8 cellular contexts compared by ENCODE assay signal in genomic region chr7:88218836-88219605, GRCh38. TPM values are rescaled to one million over a fixed set of nuclear protein-coding genes. Genes with fewer than 3 reads are reported as not detected.
DNase-seq lines count a peak whose midpoint lies in the region; ATAC-seq, FAIRE-seq and TF ChIP-seq lines count a peak whose summit lies in the region.

No MANE protein-coding gene starts in this region.

- TF ChIP-seq CTCF in A673 (conservative IDR thresholded peaks at IDR 0.05; ENCODE audit: low read depth, low read length) (no peak), H1 (IDR thresholded peaks at IDR 0.05; ENCODE audit: control extremely low read depth in 1 of 3, insufficient read depth in 1 of 3, low read depth in 1 of 3, low read length in 3 of 3) (no peak)

- CTCF ChIA-PET in A673 (lab: Charles Lee) (no interaction called here), H1 (lab: Charles Lee; ENCODE audit: partially characterized antibody) (interaction anchor here (0.5 kb wide), 1 partner anchor 297 kb away, joined by 3 read pairs; no protein-coding TSS in a partner anchor)
- CTCF ChIA-PET in activated CD4-positive, alpha-beta T cell treated with anti-CD3 and anti-CD28 coated beads, Interleukin-2, amount 10 ng/mL, durations not matched to agents 7 days and 5 days (lab: Charles Lee), result interaction anchor here (1.2 kb wide), 1 partner anchor 10 kb away, joined by 4 read pairs; no protein-coding TSS in a partner anchor

- no peak overlapping the region for H2BK5ac ChIP-seq in H1 (ENCODE audit: low read depth, low read length)

- no peak overlapping the region for H3K4ac ChIP-seq in H1 (replicated peaks; ENCODE audit: insufficient read length, low read depth, low read length)

- H2BK12ac ChIP-seq in H1 (ENCODE audit: low read depth, low read length), result no peak overlapping the region

- no peaks in the 10 kb centered on the region for H3K27me3 Mint-ChIP-seq in activated CD4-positive, alpha-beta T cell treated with anti-CD3 and anti-CD28 coated beads, Interleukin-2, amount 10 ng/mL, durations not matched to agents 7 days and 5 days
- H3K27me3 Mint-ChIP-seq in stimulated activated naive CD8-positive, alpha-beta T cell treated with anti-CD3 and anti-CD28 coated beads, Interleukin-15, amount 100 ng/mL, for 72 hours, result no peaks in the 10 kb centered on the region

- H2AFZ ChIP-seq in H1 (ENCODE audit: low read length), result no peak overlapping the region

- no peak for TF ChIP-seq RAD21 in H1 (IDR thresholded peaks at IDR 0.05 in 1 of 2, conservative IDR thresholded peaks at IDR 0.05 in 1 of 2; ENCODE audit: low read depth in 2 of 2, low read length in 2 of 2)

- peak overlapping the region; percentile 96 for H3K4me3 Mint-ChIP-seq in activated CD4-positive, alpha-beta T cell treated with anti-CD3 and anti-CD28 coated beads, Interleukin-2, amount 10 ng/mL, durations not matched to agents 7 days and 5 days
- H3K4me3 Mint-ChIP-seq in stimulated activated naive CD8-positive, alpha-beta T cell treated with anti-CD3 and anti-CD28 coated beads, Interleukin-15, amount 100 ng/mL, for 72 hours, result peak overlapping the region; percentile 89 to 97

- H3K18ac ChIP-seq in H1 (ENCODE audit: extremely low read depth, low read length), result no peak overlapping the region; the same call in 1 of the 2 replicates

- H4K20me1 ChIP-seq in H1 (replicated peaks in 1 of 2; ENCODE audit: control insufficient read depth in 1 of 2, insufficient read depth in 2 of 2, low read length in 2 of 2), result peaks cover 3 to 6% of the 10 kb centered on the region in 2 experiments

- no peak overlapping the region for H3K14ac ChIP-seq in H1 (ENCODE audit: insufficient read length)

- peak; percentile 52 for DNase-seq in A673 (ENCODE audit: low spot score)
- peak; percentile 35 for DNase-seq in NCI-H2227 treated with DMSO at 0.1 percent for 48 hours (lab: John Stamatoyannopoulos, UW)
- peak; percentile 20 for DNase-seq in activated CD4-positive, alpha-beta T cell treated with anti-CD3 and anti-CD28 coated beads, Interleukin-2, amount 10 ng/mL, durations not matched to agents 7 days and 5 days
- no peak for DNase-seq in H1 (ENCODE audit: low read depth in 1 of 2, low spot score in 2 of 2)
- DNase-seq in stimulated activated naive CD8-positive, alpha-beta T cell treated with anti-CD3 and anti-CD28 coated beads, Interleukin-15, amount 100 ng/mL, for 72 hours, result peak; percentile 19 to 40

- 5% methylated on average over 27 of the region's 27 CpGs; no CpG with 5 or more reads in 1 of the 2 experiments for WGBS in H1 (ENCODE audit: extremely low coverage in 1 of 2, insufficient coverage in 1 of 2, insufficient read length in 1 of 2, insufficient replicate concordance in 2 of 2, low coverage in 1 of 2, low lambda C conversion rate in 2 of 2, missing lambda C conversion rate in 1 of 2), 2 experiments
- WGBS in mesodermal cell (ENCODE audit: insufficient coverage in 2 of 2), 2 experiments, result 1 to 8% methylated on average over 18 to 19 of the region's 27 CpGs

- H3K27ac Mint-ChIP-seq in activated CD4-positive, alpha-beta T cell treated with anti-CD3 and anti-CD28 coated beads, Interleukin-2, amount 10 ng/mL, durations not matched to agents 7 days and 5 days, result peak overlapping the region; percentile 92
- H3K27ac Mint-ChIP-seq in stimulated activated naive CD8-positive, alpha-beta T cell treated with anti-CD3 and anti-CD28 coated beads, Interleukin-15, amount 100 ng/mL, for 72 hours, result peak overlapping the region; percentile 77 to 99

- H4K91ac ChIP-seq in H1 (replicated peaks; ENCODE audit: insufficient read length, low read length), result no peak overlapping the region

- peaks cover 25% of the 10 kb centered on the region for H3K36me3 Mint-ChIP-seq in activated CD4-positive, alpha-beta T cell treated with anti-CD3 and anti-CD28 coated beads, Interleukin-2, amount 10 ng/mL, durations not matched to agents 7 days and 5 days (ENCODE audit: low read depth)

- 0 out of 2 replicates have a peak overlapping the region, but pooled peaks have one; percentile 6 for H2AK5ac ChIP-seq in H1 (ENCODE audit: low read depth, low read length)

- peaks cover 0 to 28% of the 10 kb centered on the region in 2 experiments; a peak in 2 of 4 replicates for H3K79me2 ChIP-seq in H1 (ENCODE audit: control insufficient read depth in 1 of 2, insufficient read depth in 2 of 2, low read length in 2 of 2)

- intact Hi-C loops in A673 (cut with micrococcal nuclease; ENCODE audit: unreplicated experiment), result no loop called here

- H2BK15ac ChIP-seq in H1 (ENCODE audit: low read length), result no peak overlapping the region

- peak; percentile 57 for TF ChIP-seq POLR2A in GM18505 (IDR thresholded peaks at IDR 0.05; ENCODE audit: borderline replicate concordance, extremely low read depth, insufficient read depth, insufficient read length)
- no peak; a peak in 1 of 3 replicates for TF ChIP-seq POLR2A in H1 (IDR thresholded peaks at IDR 0.05; ENCODE audit: control extremely low read depth in 1 of 2, low read depth in 2 of 2, low read length in 2 of 2)

- peak overlapping the region; percentile 84 for H3K4me2 ChIP-seq in H1 (ENCODE audit: insufficient read depth in 1 of 2, low read depth in 2 of 2, low read length in 2 of 2)

- H4K5ac ChIP-seq in H1 (ENCODE audit: insufficient read length, low read depth, low read length), result no peak overlapping the region

- H3K27ac ChIP-seq in A673 (ENCODE audit: low read depth, low read length, poor library complexity, severe bottlenecking) (peak overlapping the region; percentile 98), H1 (ENCODE audit: low read depth, low read length) (no peak overlapping the region), mesodermal cell (ENCODE audit: low read depth, low read length, severe bottlenecking) (peak overlapping the region; percentile 52)

- BruUV-seq in A673 (replicated peaks; lab: Mats Ljungman, UMichigan), result TSS peak; percentile 59

- H3K36me3 ChIP-seq in A673 (ENCODE audit: insufficient read depth, low read length, poor library complexity, severe bottlenecking) (peaks cover 4% of the 10 kb centered on the region), H1 (ENCODE audit: control insufficient read depth in 2 of 4, insufficient read depth in 4 of 4, low read length in 3 of 4) (peaks cover 0 to 14% (median 2%) of the 10 kb centered on the region in 4 experiments; a peak in 3 of 8 replicates), mesodermal cell (ENCODE audit: control insufficient read depth, insufficient read depth, low read length) (peaks cover 29% of the 10 kb centered on the region)

- H3K23me2 ChIP-seq in H1 (ENCODE audit: low read depth, low read length), result peaks cover 10% of the 10 kb centered on the region

- H3K4me1 ChIP-seq in A673 (ENCODE audit: insufficient read depth, low read length, poor library complexity, severe bottlenecking) (peaks cover 13% of the 10 kb centered on the region), H1 (replicated peaks in 1 of 4; ENCODE audit: control insufficient read depth in 3 of 4, insufficient read depth in 4 of 4, low read length in 3 of 4) (peaks cover 3 to 21% (median 12%) of the 10 kb centered on the region in 4 experiments), mesodermal cell (ENCODE audit: control insufficient read depth, insufficient read depth, low read length, poor library complexity, severe bottlenecking) (no peaks in the 10 kb centered on the region)

- H3K9me3 ChIP-seq in A673 (ENCODE audit: low read depth, low read length, poor library complexity, severe bottlenecking) (no peaks in the 10 kb centered on the region), H1 (ENCODE audit: insufficient read depth in 2 of 2, low read depth in 1 of 2, low read length in 1 of 2) (no peaks in the 10 kb centered on the region), mesodermal cell (ENCODE audit: control insufficient read depth, low read length) (no peaks in the 10 kb centered on the region)

- H3K9me3 Mint-ChIP-seq in activated CD4-positive, alpha-beta T cell treated with anti-CD3 and anti-CD28 coated beads, Interleukin-2, amount 10 ng/mL, durations not matched to agents 7 days and 5 days, result no peaks in the 10 kb centered on the region
- no peaks in the 10 kb centered on the region for H3K9me3 Mint-ChIP-seq in stimulated activated naive CD8-positive, alpha-beta T cell treated with anti-CD3 and anti-CD28 coated beads, Interleukin-15, amount 100 ng/mL, for 72 hours

- no peak overlapping the region for H2BK20ac ChIP-seq in H1 (ENCODE audit: low read length)

- H2BK120ac ChIP-seq in H1 (replicated peaks; ENCODE audit: low read depth, low read length), result no peak overlapping the region

- peak overlapping the region in 3 of 4 experiments; percentile 26 to 75 (median 48); a peak in 4 of 7 replicates for H3K9ac ChIP-seq in H1 (replicated peaks in 1 of 4; ENCODE audit: extremely low read depth in 1 of 4, low read depth in 3 of 4, low read length in 3 of 4)

- no peaks in the 10 kb centered on the region; the same call in 1 of the 2 replicates for H3K79me1 ChIP-seq in H1 (ENCODE audit: low read depth, low read length)

- no peak overlapping the region for H4K8ac ChIP-seq in H1 (ENCODE audit: extremely low read depth, insufficient read depth, low read length)

- no peak overlapping the region for H3K56ac ChIP-seq in H1 (replicated peaks; ENCODE audit: insufficient read length, low read depth, low read length)

- no peak for FAIRE-seq in H1 (lab: Jason Lieb, UNC)

- no peak for TF ChIP-seq EP300 in H1 (IDR thresholded peaks at IDR 0.05; ENCODE audit: borderline replicate concordance in 1 of 2, low read depth in 2 of 2, low read length in 2 of 2)

- peak; percentile 25 for ATAC-seq in GM18505 (IDR thresholded peaks at IDR 0.05; ENCODE audit: unreplicated experiment)
- peak; percentile 22 for ATAC-seq in HG02938 (IDR thresholded peaks at IDR 0.05; ENCODE audit: unreplicated experiment)
- peak; percentile 27 for ATAC-seq in stimulated activated naive CD8-positive, alpha-beta T cell treated with anti-CD3 and anti-CD28 coated beads, Interleukin-15, amount 100 ng/mL, for 72 hours

- no peaks in the 10 kb centered on the region for H3K27me3 ChIP-seq in A673 (replicated peaks; ENCODE audit: insufficient read depth, low read depth, low read length, poor library complexity)
- H3K27me3 ChIP-seq in H1 (replicated peaks in 1 of 4; ENCODE audit: control insufficient read depth in 3 of 4, extremely low read depth in 1 of 4, insufficient read depth in 3 of 4, low read length in 3 of 4), result no peaks in the 10 kb centered on the region

- POLR2A ChIA-PET in A673 (lab: Charles Lee; ENCODE audit: low non-redundant PET), result no interaction called here
- POLR2A ChIA-PET in activated CD4-positive, alpha-beta T cell treated with anti-CD3 and anti-CD28 coated beads, Interleukin-2, amount 10 ng/mL, durations not matched to agents 7 days and 5 days (lab: Charles Lee), result no interaction called here
- POLR2A ChIA-PET in H1 (lab: Charles Lee; ENCODE audit: partially characterized antibody), result no interaction called here

- no peak overlapping the region for H3K23ac ChIP-seq in H1 (ENCODE audit: insufficient read length)

- H3K4me3 ChIP-seq in A673 (ENCODE audit: low read depth, low read length, poor library complexity, severe bottlenecking), result peak overlapping the region; percentile 93
- H3K4me3 ChIP-seq in H1 (ENCODE audit: extremely low read depth in 1 of 4, insufficient read depth in 2 of 4, low read depth in 3 of 4, low read length in 4 of 4), result peak overlapping the region; percentile 73 to 82 (median 78)
- peak overlapping the region; percentile 85 for H3K4me3 ChIP-seq in mesodermal cell (ENCODE audit: extremely low read depth, insufficient read depth, low read length, poor library complexity, severe bottlenecking)

- peaks cover 37% of the 10 kb centered on the region for H3K4me1 Mint-ChIP-seq in activated CD4-positive, alpha-beta T cell treated with anti-CD3 and anti-CD28 coated beads, Interleukin-2, amount 10 ng/mL, durations not matched to agents 7 days and 5 days
- peaks cover 26% of the 10 kb centered on the region for H3K4me1 Mint-ChIP-seq in stimulated activated naive CD8-positive, alpha-beta T cell treated with anti-CD3 and anti-CD28 coated beads, Interleukin-15, amount 100 ng/mL, for 72 hours

RNA-seq across cellular contexts. Expression of gene SRI, which starts 0.8 kb away (rescaled TPM):
- total RNA-seq in A673 (2021), result 87.7 and 91.6 TPM in 2 replicates
- 100 to 1,000 TPM; 109 to 115 TPM for total RNA-seq in activated CD4-positive, alpha-beta T cell treated with anti-CD3 and anti-CD28 coated beads, Interleukin-2, amount 10 ng/mL, durations not matched to agents 7 days and 5 days
- 168 and 170 TPM in 2 replicates for total RNA-seq in H1 (2021; fragmentation: NEBNext Ultra II Directional; extraction: Animal tissue kit (Norgen Biotek cat#: 25700))
- 64.8 and 118 TPM in 2 replicates for polyA plus RNA-seq in H1 (2011; rRNA removed)
- 103 TPM for polyA plus RNA-seq in H1 (2011; cell fraction: cytosol; rRNA removed)
- polyA plus RNA-seq in H1 (2011; cell fraction: nucleus; rRNA removed), result 83.2 TPM
- polyA plus RNA-seq in H1 (2012, experiment 1 of 2), result 201 to 235 TPM (median 212 TPM) in 4 replicates
- polyA plus RNA-seq in H1 (2012, experiment 2 of 2), result 83.4 TPM
- 129 TPM for polyA plus RNA-seq in H1 (2013, experiment 1 of 2)
- 133 TPM for polyA plus RNA-seq in H1 (2013, experiment 2 of 2)
- 72.3 and 82.0 TPM in 2 replicates for polyA minus RNA-seq in H1 (2011; rRNA and poly(A)+ RNA removed)
- polyA minus RNA-seq in H1 (2011; cell fraction: cytosol; rRNA and poly(A)+ RNA removed), result 46.0 TPM
- 31.3 TPM for polyA minus RNA-seq in H1 (2011; cell fraction: nucleus; rRNA and poly(A)+ RNA removed)
- 151 TPM for polyA plus RNA-seq in mesodermal cell (2013, experiment 1 of 2)
- 143 TPM for polyA plus RNA-seq in mesodermal cell (2013, experiment 2 of 2)

Comparison
In these comparisons a context has a peak if more than half of its experiments do, and no peak if none do; other contexts are left out.
1. DNase-seq: peak in A673 (single experiment), NCI-H2227 treated with DMSO at 0.1 percent for 48 hours (single experiment), activated CD4-positive, alpha-beta T cell treated with anti-CD3 and anti-CD28 coated beads, Interleukin-2, amount 10 ng/mL, durations not matched to agents 7 days and 5 days (single experiment) and stimulated activated naive CD8-positive, alpha-beta T cell treated with anti-CD3 and anti-CD28 coated beads, Interleukin-15, amount 100 ng/mL, for 72 hours (2 of 2); none in H1 (0 of 2).
2. Peak in every context shown above with its lines, with median percentiles within 50 percentile points of each other: H3K4me3 ChIP-seq and ATAC-seq.